ENCODE assay signal across 1 cellular context in genomic region chr17:50841277-50841948, GRCh38.
TF ChIP-seq lines count a peak whose summit lies in the region.

No MANE protein-coding gene starts in this region.

TF ChIP-seq in SK-N-SH, 30 proteins besides CTCF, POLR2A, EP300 and RAD21 (continued from another document):
- TF ChIP-seq ZBTB33 (IDR thresholded peaks at IDR 0.05; ENCODE audit: borderline replicate concordance, low read depth), result no peak
